In genomic region chr3:194340757-194341400, GRCh38 we compare ENCODE assay signal across 2 cellular contexts.
A peak's percentile ranks its signal among the peaks of the same experiment; 100 is the strongest.
TF ChIP-seq lines count a peak whose summit lies in the region.

No MANE protein-coding gene starts in this region.

TF ChIP-seq in HepG2, 621 proteins besides CTCF, POLR2A, EP300 and RAD21:
- no peak for TF ChIP-seq SRF (IDR thresholded peaks at IDR 0.05; ENCODE audit: low read depth, low read length)
- TF ChIP-seq ELK4 (CRISPR knock-in tag; IDR thresholded peaks at IDR 0.05; ENCODE audit: borderline replicate concordance), result no peak
- TF ChIP-seq ZC3H13 (CRISPR knock-in tag; IDR thresholded peaks at IDR 0.05), result 0 out of 2 replicates have a peak, but pooled peaks have one; percentile 33
- TF ChIP-seq THAP11 (CRISPR knock-in tag; IDR thresholded peaks at IDR 0.05), result no peak
TF ChIP-seq in HepG2: peak in this region for 1.

TF ChIP-seq in WTC11, 78 proteins besides CTCF, POLR2A, EP300 and RAD21:
- TF ChIP-seq GABPB1 (CRISPR knock-in tag; IDR thresholded peaks at IDR 0.05) (no peak), TCF7 (CRISPR knock-in tag; IDR thresholded peaks at IDR 0.05; ENCODE audit: low read depth) (no peak), SP1 (CRISPR knock-in tag; conservative IDR thresholded peaks at IDR 0.05) (peak; percentile 32; the same call in 1 of the 2 replicates), USF2 (CRISPR knock-in tag; IDR thresholded peaks at IDR 0.05) (peak; percentile 55; the same call in 1 of the 2 replicates), SMAD3 (CRISPR knock-in tag; IDR thresholded peaks at IDR 0.05; ENCODE audit: borderline replicate concordance) (no peak), ZNF121 (CRISPR knock-in tag; IDR thresholded peaks at IDR 0.05) (0 out of 2 replicates have a peak, but pooled peaks have one; percentile 9), FOXP1 (CRISPR knock-in tag; IDR thresholded peaks at IDR 0.05; ENCODE audit: borderline replicate concordance) (0 out of 2 replicates have a peak, but pooled peaks have one; percentile 26), CREB1 (CRISPR knock-in tag; IDR thresholded peaks at IDR 0.05) (no peak)
- TF ChIP-seq, protein P1, sequence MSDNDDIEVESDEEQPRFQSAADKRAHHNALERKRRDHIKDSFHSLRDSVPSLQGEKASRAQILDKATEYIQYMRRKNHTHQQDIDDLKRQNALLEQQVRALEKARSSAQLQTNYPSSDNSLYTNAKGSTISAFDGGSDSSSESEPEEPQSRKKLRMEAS (CRISPR knock-in tag; IDR thresholded peaks at IDR 0.05), result 0 out of 2 replicates have a peak, but pooled peaks have one; percentile 11
